10 cellular contexts compared by ENCODE assay signal in genomic region chr19:41299755-41300089, GRCh38. TPM values are rescaled to one million over a fixed set of nuclear protein-coding genes. Genes with fewer than 3 reads are reported as not detected.
DNase-seq lines count a peak whose midpoint lies in the region; ATAC-seq, FAIRE-seq and TF ChIP-seq lines count a peak whose summit lies in the region.
"Had no signal": no experiment of that assay in that cellular context is flagged by ENCODE, and none has a peak within 500 bp of the region (broad histone marks: within the 10 kb centered on the region; RNA-seq: fewer than 3 reads in every experiment).

No MANE protein-coding gene starts in this region.

- no peak overlapping the region for H3K4me2 ChIP-seq in OCI-LY1 (ENCODE audit: low read length)

- H3K27me3 ChIP-seq in OCI-LY1 (ENCODE audit: insufficient read depth, low read length) (no peaks in the 10 kb centered on the region), H7 (ENCODE audit: control insufficient read depth, insufficient read depth, low read length) (no peaks in the 10 kb centered on the region)

- H3K9ac ChIP-seq in OCI-LY1 (ENCODE audit: low read length) = no peak overlapping the region

- peak overlapping the region; percentile 89 for H3K27ac Mint-ChIP-seq in nephron progenitor cell

- H4K20me1 ChIP-seq in OCI-LY1 (ENCODE audit: insufficient read depth, low read length) = no peaks in the 10 kb centered on the region

- H3K4me1 Mint-ChIP-seq in nephron progenitor cell = peaks cover 10% of the 10 kb centered on the region

- H3K4me3 Mint-ChIP-seq in nephron progenitor cell = no peak overlapping the region

- peaks cover 54% of the 10 kb centered on the region for H3K4me1 ChIP-seq in OCI-LY1 (ENCODE audit: insufficient read depth, low read length, severe bottlenecking)

- no peak overlapping the region for H2AFZ ChIP-seq in OCI-LY1 (ENCODE audit: low read length)

- DNase-seq in COLO668 (lab: John Stamatoyannopoulos, UW; ENCODE audit: unreplicated experiment) (peak; percentile 21), nephron progenitor cell (no peak), H7 (no peak), D721Med (ENCODE audit: insufficient read length, low spot score) (no peak), cortex of kidney (lab: John Stamatoyannopoulos, UW) (no peak)
- DNase-seq in effector CD4-positive, alpha-beta T cell = peak; percentile 53

- no peaks in the 10 kb centered on the region for H3K27me3 Mint-ChIP-seq in nephron progenitor cell (ENCODE audit: low read depth, poor library complexity)

- TF ChIP-seq CTCF in OCI-LY1 (IDR thresholded peaks at IDR 0.05; ENCODE audit: low read length) (no peak), nephron progenitor cell (IDR thresholded peaks at IDR 0.05) (no peak), D721Med (IDR thresholded peaks at IDR 0.05; ENCODE audit: insufficient read depth, missing control alignments) (no peak)

- peak overlapping the region; percentile 50 for H3K27ac ChIP-seq in OCI-LY1 (ENCODE audit: low read depth, low read length, poor library complexity, severe bottlenecking)
- H3K27ac ChIP-seq: epithelial cell of prostate had no signal

- H3K36me3 ChIP-seq in OCI-LY1 (ENCODE audit: insufficient read depth, low read length) (peaks cover 100% of the 10 kb centered on the region), H7 (replicated peaks; ENCODE audit: control insufficient read depth, insufficient read depth, low read length) (peaks cover 85% of the 10 kb centered on the region)

- no peaks in the 10 kb centered on the region for H3K9me3 Mint-ChIP-seq in nephron progenitor cell

- H3K4me3 ChIP-seq in OCI-LY1 (ENCODE audit: low read depth, low read length, poor library complexity, severe bottlenecking) = no peak overlapping the region
- H3K4me3 ChIP-seq in H7 (ENCODE audit: insufficient read depth, low read depth, low read length) = no peak overlapping the region

- peaks cover 87% of the 10 kb centered on the region for H3K36me3 Mint-ChIP-seq in nephron progenitor cell (ENCODE audit: low read depth)

- FAIRE-seq in D721Med (lab: Jason Lieb, UNC) = no peak

- H3F3A ChIP-seq in OCI-LY1 (ENCODE audit: insufficient read depth, low read length) = no peaks in the 10 kb centered on the region

- no peaks in the 10 kb centered on the region for H3K79me2 ChIP-seq in OCI-LY1 (ENCODE audit: insufficient read depth, low read length)

- no peaks in the 10 kb centered on the region for H3K9me2 ChIP-seq in OCI-LY1 (ENCODE audit: low read depth, low read length)

- no peak for ATAC-seq in HG03097 (IDR thresholded peaks at IDR 0.05; ENCODE audit: low FRiP score, unreplicated experiment)
- ATAC-seq: HCT116 had no signal

- no peaks in the 10 kb centered on the region for H3K9me3 ChIP-seq in OCI-LY1 (ENCODE audit: low read length)

RNA-seq across cellular contexts. Expression of gene CCDC97, which starts 10.2 kb away (rescaled TPM):
- 19.6 and 20.8 TPM in 2 replicates for total RNA-seq in H7 (2014; rRNA removed; shearing (Covaris generic))

RNA-seq across cellular contexts. Expression of gene HNRNPUL1, which starts 35.5 kb away (rescaled TPM):
- total RNA-seq in H7 (2014; rRNA removed; shearing (Covaris generic)) = 178 and 194 TPM in 2 replicates

RNA-seq across cellular contexts. Expression of gene TGFB1, which starts 54.0 kb away (rescaled TPM):
- 8.6 and 11.6 TPM in 2 replicates for total RNA-seq in H7 (2014; rRNA removed; shearing (Covaris generic))

Comparison
In these comparisons a context has a peak if more than half of its experiments do, and no peak if none do; other contexts are left out.
1. DNase-seq: peak in COLO668 (single experiment) and effector CD4-positive, alpha-beta T cell (single experiment); none in nephron progenitor cell (single experiment), H7 (single experiment), D721Med (single experiment) and cortex of kidney (single experiment).